Comparison of ENCODE assay signal across 10 cellular contexts in the genomic region with DNA sequence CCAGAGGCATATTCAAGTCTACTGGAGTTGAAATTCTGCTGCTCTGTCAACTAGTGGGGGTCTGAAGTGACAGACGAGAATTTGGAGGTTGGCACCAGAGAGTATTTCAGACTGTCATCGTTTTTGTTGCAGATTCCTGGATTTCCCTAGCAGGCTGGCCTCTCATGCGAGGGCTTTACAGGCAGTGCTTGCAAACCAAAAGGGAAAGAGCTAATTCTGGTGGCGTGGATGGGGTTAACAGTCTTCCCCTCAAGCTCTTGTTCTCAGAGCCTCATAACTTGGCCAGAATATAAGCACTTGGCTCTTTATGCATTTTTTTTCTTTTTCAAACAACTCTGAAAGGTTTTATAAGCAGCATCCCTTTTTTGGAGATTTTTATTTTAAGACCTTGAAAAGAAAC. TPM values are rescaled to one million over a fixed set of nuclear protein-coding genes. Genes with fewer than 3 reads are reported as not detected.
DNase-seq lines count a peak whose midpoint lies in the region; ATAC-seq and TF ChIP-seq lines count a peak whose summit lies in the region.
"Had no signal": no experiment of that assay in that cellular context is flagged by ENCODE, and none has a peak within 500 bp of the region (broad histone marks: within the 10 kb centered on the region; RNA-seq: fewer than 3 reads in every experiment).

A gene with protein sequence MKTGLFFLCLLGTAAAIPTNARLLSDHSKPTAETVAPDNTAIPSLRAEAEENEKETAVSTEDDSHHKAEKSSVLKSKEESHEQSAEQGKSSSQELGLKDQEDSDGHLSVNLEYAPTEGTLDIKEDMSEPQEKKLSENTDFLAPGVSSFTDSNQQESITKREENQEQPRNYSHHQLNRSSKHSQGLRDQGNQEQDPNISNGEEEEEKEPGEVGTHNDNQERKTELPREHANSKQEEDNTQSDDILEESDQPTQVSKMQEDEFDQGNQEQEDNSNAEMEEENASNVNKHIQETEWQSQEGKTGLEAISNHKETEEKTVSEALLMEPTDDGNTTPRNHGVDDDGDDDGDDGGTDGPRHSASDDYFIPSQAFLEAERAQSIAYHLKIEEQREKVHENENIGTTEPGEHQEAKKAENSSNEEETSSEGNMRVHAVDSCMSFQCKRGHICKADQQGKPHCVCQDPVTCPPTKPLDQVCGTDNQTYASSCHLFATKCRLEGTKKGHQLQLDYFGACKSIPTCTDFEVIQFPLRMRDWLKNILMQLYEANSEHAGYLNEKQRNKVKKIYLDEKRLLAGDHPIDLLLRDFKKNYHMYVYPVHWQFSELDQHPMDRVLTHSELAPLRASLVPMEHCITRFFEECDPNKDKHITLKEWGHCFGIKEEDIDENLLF (minus strand): TSS at position 190 of the 400 bp plus-strand sequence. CDS start 29,802 bp downstream, outside the sequence.

- CTCF ChIA-PET in HEK293T (lab: Yijun Ruan, JAX) = no interaction called here

- H3K36me3 ChIP-seq in DOHH2 (ENCODE audit: control insufficient read depth, low read length) (no peaks in the 10 kb centered on the region), psoas muscle (ENCODE audit: insufficient read depth in 1 of 2, low read depth in 1 of 2) (no peaks in the 10 kb centered on the region)

- H3K27me3 ChIP-seq in DOHH2 (ENCODE audit: control insufficient read depth, low read length) (peaks cover 8% of the 10 kb centered on the region; the same call in 1 of the 2 replicates), layer of hippocampus (ENCODE audit: control insufficient read depth, insufficient read depth, low read length) (no peaks in the 10 kb centered on the region), psoas muscle (ENCODE audit: insufficient read depth in 3 of 3, low read length in 2 of 3) (no peaks in the 10 kb centered on the region)

- no peaks in the 10 kb centered on the region for H3K9me3 ChIP-seq in DOHH2 (ENCODE audit: control insufficient read depth, insufficient read depth, low read length)
- H3K9me3 ChIP-seq in psoas muscle = no peaks in the 10 kb centered on the region

- POLR2A ChIA-PET in HEK293T (lab: Yijun Ruan, JAX) = no interaction called here

- H3K79me2 ChIP-seq in DOHH2 (ENCODE audit: control insufficient read depth, low read length) = no peaks in the 10 kb centered on the region

- H3K4me1 ChIP-seq in DOHH2 (ENCODE audit: control insufficient read depth, low read length) (peaks cover 19% of the 10 kb centered on the region), psoas muscle (no peaks in the 10 kb centered on the region)

- TF ChIP-seq POLR2A in GM18505 (IDR thresholded peaks at IDR 0.05; ENCODE audit: borderline replicate concordance, extremely low read depth, insufficient read depth, insufficient read length) = no peak

- no peaks in the 10 kb centered on the region for H3F3A ChIP-seq in DOHH2 (ENCODE audit: control insufficient read depth, insufficient read depth)

- no peaks in the 10 kb centered on the region for H3K36me3 Mint-ChIP-seq in endothelial cell (ENCODE audit: low read depth, unreplicated experiment)

- H3K27me3 Mint-ChIP-seq in endothelial cell (ENCODE audit: unreplicated experiment) = no peaks in the 10 kb centered on the region

- H3K27ac ChIP-seq in DOHH2 (ENCODE audit: low read depth, low read length) (no peak within 1 kb of the TSS), layer of hippocampus (ENCODE audit: low read depth, low read length) (peak within 1 kb of the TSS; percentile 85), psoas muscle (peak within 1 kb of the TSS; percentile 67)

- H3K9me2 ChIP-seq in DOHH2 (replicated peaks; ENCODE audit: control insufficient read depth, low read length) = no peaks in the 10 kb centered on the region

- H3K27ac Mint-ChIP-seq in endothelial cell (ENCODE audit: unreplicated experiment) = no peak within 1 kb of the TSS

- no peaks in the 10 kb centered on the region for H4K20me1 ChIP-seq in DOHH2 (ENCODE audit: control insufficient read depth, insufficient read depth, low read depth, low read length)

- WGBS in psoas muscle, 3 donors = 30 to 36% (median 32%) methylated on average over 4 of the region's 4 CpGs

- peak within 1 kb of the TSS; percentile 27; the same call in 1 of the 2 replicates for H3K4me2 ChIP-seq in DOHH2 (ENCODE audit: low read length)

- DNase-seq in dermis blood vessel endothelial cell = no peak
- DNase-seq in psoas muscle = peak; percentile 21 to 63
- DNase-seq in endothelial cell (ENCODE audit: low spot score) = no peak
- no peak for DNase-seq in HEK293T (ENCODE audit: extremely low spot score)
- no peak for DNase-seq in SIG-M5 treated with dmso at 0.1 percent for 504 hours (lab: John Stamatoyannopoulos, UW; ENCODE audit: unreplicated experiment)
- DNase-seq: NCI-H2029 treated with DMSO at 0.1 percent for 48 hours had no signal

- ATAC-seq in psoas muscle (peak in 3 of 4 donors; percentile 35 to 63 (median 39)), GM18505 (IDR thresholded peaks at IDR 0.05; ENCODE audit: unreplicated experiment) (no peak)

- intact Hi-C loops in psoas muscle (cut with DNase I) = no loop called here

- no peaks in the 10 kb centered on the region for H3K9me3 Mint-ChIP-seq in endothelial cell (ENCODE audit: unreplicated experiment)

- H3K4me1 Mint-ChIP-seq in endothelial cell (ENCODE audit: unreplicated experiment) = peaks cover 13% of the 10 kb centered on the region

- H3K4me3 ChIP-seq in DOHH2 (ENCODE audit: low read length) (no peak within 1 kb of the TSS), psoas muscle (peak within 1 kb of the TSS; percentile 62)

- TF ChIP-seq CTCF in DOHH2 (IDR thresholded peaks at IDR 0.05; ENCODE audit: low read depth, low read length, poor library complexity, severe bottlenecking) (no peak), psoas muscle (IDR thresholded peaks at IDR 0.05) (no peak), endothelial cell (IDR thresholded peaks at IDR 0.05; ENCODE audit: unreplicated experiment) (no peak)

- H3K4me3 Mint-ChIP-seq in endothelial cell (ENCODE audit: unreplicated experiment) = no peak within 1 kb of the TSS

TF ChIP-seq in HEK293T, 16 proteins besides CTCF, POLR2A, EP300 and RAD21:
- TF ChIP-seq FOXM1 (IDR thresholded peaks at IDR 0.05; ENCODE audit: borderline replicate concordance) = no peak
- TF ChIP-seq, protein P1, sequence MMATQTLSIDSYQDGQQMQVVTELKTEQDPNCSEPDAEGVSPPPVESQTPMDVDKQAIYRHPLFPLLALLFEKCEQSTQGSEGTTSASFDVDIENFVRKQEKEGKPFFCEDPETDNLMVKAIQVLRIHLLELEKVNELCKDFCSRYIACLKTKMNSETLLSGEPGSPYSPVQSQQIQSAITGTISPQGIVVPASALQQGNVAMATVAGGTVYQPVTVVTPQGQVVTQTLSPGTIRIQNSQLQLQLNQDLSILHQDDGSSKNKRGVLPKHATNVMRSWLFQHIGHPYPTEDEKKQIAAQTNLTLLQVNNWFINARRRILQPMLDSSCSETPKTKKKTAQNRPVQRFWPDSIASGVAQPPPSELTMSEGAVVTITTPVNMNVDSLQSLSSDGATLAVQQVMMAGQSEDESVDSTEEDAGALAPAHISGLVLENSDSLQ (IDR thresholded peaks at IDR 0.05) = no peak
- no peak for TF ChIP-seq LEF1 (IDR thresholded peaks at IDR 0.05; ENCODE audit: borderline replicate concordance)
- TF ChIP-seq CTBP1 (IDR thresholded peaks at IDR 0.05; ENCODE audit: borderline replicate concordance) = no peak
- TF ChIP-seq BHLHE40 (IDR thresholded peaks at IDR 0.05; ENCODE audit: borderline replicate concordance) = no peak
- TF ChIP-seq ELF4 (IDR thresholded peaks at IDR 0.05) = no peak
- no peak for TF ChIP-seq FOXK2 (IDR thresholded peaks at IDR 0.05)
- TF ChIP-seq SP1 (IDR thresholded peaks at IDR 0.05) = no peak
- TF ChIP-seq L3MBTL2 (conservative IDR thresholded peaks at IDR 0.05) = no peak
- TF ChIP-seq FOXA1 (IDR thresholded peaks at IDR 0.05) = no peak
- no peak for TF ChIP-seq TARDBP (IDR thresholded peaks at IDR 0.05)
- TF ChIP-seq HDGF (IDR thresholded peaks at IDR 0.05; ENCODE audit: borderline replicate concordance) = no peak
- TF ChIP-seq ZNF384 (IDR thresholded peaks at IDR 0.05) = no peak
- no peak for TF ChIP-seq SUZ12 (IDR thresholded peaks at IDR 0.05)
- TF ChIP-seq ARNT (IDR thresholded peaks at IDR 0.05) = no peak
- TF ChIP-seq NFRKB (IDR thresholded peaks at IDR 0.05) = no peak

RNA-seq across cellular contexts. Expression of the gene that starts here (rescaled TPM):
- total RNA-seq in dermis blood vessel endothelial cell (158 and 779 TPM in 2 replicates), psoas muscle (100 to 1,000 TPM; 117 to 267 (median 155) TPM), endothelial cell (ENCODE audit: unreplicated experiment) (3.3 TPM)
- 100 to 1,000 TPM; 178 to 260 (median 219) TPM for polyA plus RNA-seq in psoas muscle
- total RNA-seq: activated CD8-positive, alpha-beta memory T cell treated with anti-CD3 and anti-CD28 coated beads for 36 hours had no signal

Comparison
In these comparisons a context has a peak if more than half of its experiments do, and no peak if none do; other contexts are left out.
1. RNA of the gene that starts here (total RNA-seq): 158 to 779 TPM in dermis blood vessel endothelial cell and 117 to 267 TPM in psoas muscle; 3.3 TPM in endothelial cell (single experiment); every median in the first group is over 10 times any median in the second.
2. DNase-seq: peak in psoas muscle (2 of 2); none in dermis blood vessel endothelial cell (single experiment), endothelial cell (single experiment), HEK293T (single experiment) and SIG-M5 treated with dmso at 0.1 percent for 504 hours (single experiment).